18 cellular contexts compared by ENCODE assay signal in genomic region chr1:66367369-66367768, GRCh38.
DNase-seq lines count a peak whose midpoint lies in the region; ATAC-seq, FAIRE-seq and TF ChIP-seq lines count a peak whose summit lies in the region.
"Had no signal": no experiment of that assay in that cellular context is flagged by ENCODE, and none has a peak within 500 bp of the region (broad histone marks: within the 10 kb centered on the region; RNA-seq: fewer than 3 reads in every experiment).

No MANE protein-coding gene starts in this region.

- peaks cover 11 to 14% (median 13%) of the 10 kb centered on the region in 4 donors for H3K4me1 ChIP-seq in esophagus muscularis mucosa
- peaks cover 21% of the 10 kb centered on the region for H3K4me1 ChIP-seq in testis
- peaks cover 38% of the 10 kb centered on the region for H3K4me1 ChIP-seq in osteoblast (ENCODE audit: insufficient read depth, low read length)

- H4K20me1 ChIP-seq in osteoblast (ENCODE audit: insufficient read depth, low read length) = no peaks in the 10 kb centered on the region

- no peak for ATAC-seq in activated CD8-positive, alpha-beta memory T cell treated with anti-CD3 and anti-CD28 coated beads, Interleukin-2, amount 10 ng/mL, durations not matched to agents 7 days and 5 days
- ATAC-seq in activated CD8-positive, alpha-beta T cell treated with anti-CD3 and anti-CD28 coated beads, Interleukin-2, amount 10 ng/mL, durations not matched to agents 7 days and 5 days = no peak
- no peak for ATAC-seq in naive thymus-derived CD8-positive, alpha-beta T cell
- ATAC-seq: left lobe of liver, mucosa of descending colon, Right ventricle myocardium inferior, sciatic nerve had no signal

- POLR2A ChIA-PET in activated CD8-positive, alpha-beta T cell treated with anti-CD3 and anti-CD28 coated beads, Interleukin-2, amount 10 ng/mL, durations not matched to agents 7 days and 5 days (lab: Charles Lee) = interaction anchor here (1.0 to 1.7 kb wide), 3 partner anchors 31 to 69 kb away, joined by 3 read pairs; no protein-coding TSS in a partner anchor
- POLR2A ChIA-PET in naive thymus-derived CD8-positive, alpha-beta T cell (lab: Charles Lee) = no interaction called here

- H3K27ac Mint-ChIP-seq in activated CD8-positive, alpha-beta memory T cell treated with anti-CD3 and anti-CD28 coated beads, Interleukin-2, amount 10 ng/mL, durations not matched to agents 7 days and 5 days = peak overlapping the region; percentile 66
- H3K27ac Mint-ChIP-seq in activated CD8-positive, alpha-beta T cell treated with anti-CD3 and anti-CD28 coated beads, Interleukin-2, amount 10 ng/mL, durations not matched to agents 7 days and 5 days = peak overlapping the region; percentile 51
- peak overlapping the region; percentile 3 to 81 (median 50) for H3K27ac Mint-ChIP-seq in naive thymus-derived CD8-positive, alpha-beta T cell

- no peak overlapping the region for H3K4me2 ChIP-seq in osteoblast (ENCODE audit: insufficient read depth, low read length)

- TF ChIP-seq CTCF in esophagus muscularis mucosa (IDR thresholded peaks at IDR 0.05) (no peak), testis (IDR thresholded peaks at IDR 0.05) (no peak), osteoblast (IDR thresholded peaks at IDR 0.05; ENCODE audit: extremely low read depth, low read depth, low read length) (no peak)

- no peak for TF ChIP-seq POLR2A in esophagus muscularis mucosa (IDR thresholded peaks at IDR 0.05; ENCODE audit: low read depth)
- TF ChIP-seq POLR2A in testis (IDR thresholded peaks at IDR 0.05) = no peak

- no peak overlapping the region for H2AFZ ChIP-seq in osteoblast (ENCODE audit: low read length)

- intact Hi-C loops in esophagus muscularis mucosa (cut with DNase I) (no loop called here), testis (cut with DNase I; ENCODE audit: low total_unique reads) (no loop called here)

- H3K27me3 ChIP-seq in esophagus muscularis mucosa (no peaks in the 10 kb centered on the region), testis (no peaks in the 10 kb centered on the region), osteoblast (ENCODE audit: insufficient read depth, low read length) (no peaks in the 10 kb centered on the region)

- no peak for DNase-seq in activated CD8-positive, alpha-beta memory T cell treated with anti-CD3 and anti-CD28 coated beads, Interleukin-2, amount 10 ng/mL, durations not matched to agents 7 days and 5 days
- DNase-seq in activated CD8-positive, alpha-beta memory T cell treated with anti-CD3 and anti-CD28 coated beads, Interleukin-2, amount 50 U/mL, for 4 hours = no peak
- no peak for DNase-seq in GM19239 (ENCODE audit: insufficient read length, low spot score)
- no peak for DNase-seq in activated CD8-positive, alpha-beta T cell treated with anti-CD3 and anti-CD28 coated beads, Interleukin-2, amount 10 ng/mL, durations not matched to agents 7 days and 5 days
- no peak for DNase-seq in naive thymus-derived CD8-positive, alpha-beta T cell
- DNase-seq in esophagus muscularis mucosa (ENCODE audit: extremely low spot score) = no peak
- no peak for DNase-seq in testis
- DNase-seq in osteoblast (ENCODE audit: insufficient read length, low spot score, missing footprints) = no peak
- DNase-seq: activated CD4-positive, alpha-beta T cell treated with anti-CD3 and anti-CD28 coated beads for 1 hour; EL; foreskin melanocyte; mucosa of descending colon; NCI-H187 treated with DMSO at 0.1 percent for 48 hours; NCI-H446 had no signal

- peaks cover 84% of the 10 kb centered on the region for H3K36me3 Mint-ChIP-seq in activated CD8-positive, alpha-beta memory T cell treated with anti-CD3 and anti-CD28 coated beads, Interleukin-2, amount 10 ng/mL, durations not matched to agents 7 days and 5 days
- peaks cover 88% of the 10 kb centered on the region for H3K36me3 Mint-ChIP-seq in activated CD8-positive, alpha-beta T cell treated with anti-CD3 and anti-CD28 coated beads, Interleukin-2, amount 10 ng/mL, durations not matched to agents 7 days and 5 days (ENCODE audit: low read depth)
- peaks cover 37 to 95% (median 77%) of the 10 kb centered on the region in 3 donors for H3K36me3 Mint-ChIP-seq in naive thymus-derived CD8-positive, alpha-beta T cell

- CTCF ChIA-PET in activated CD8-positive, alpha-beta memory T cell treated with anti-CD3 and anti-CD28 coated beads, Interleukin-2, amount 10 ng/mL, durations not matched to agents 7 days and 5 days (lab: Charles Lee) = interaction anchor here (0.8 to 1.8 kb wide), 9 partner anchors 10 to 124 kb away, joined by 3 to 7 read pairs (median 4); no protein-coding TSS in a partner anchor
- CTCF ChIA-PET in activated CD8-positive, alpha-beta T cell treated with anti-CD3 and anti-CD28 coated beads, Interleukin-2, amount 10 ng/mL, durations not matched to agents 7 days and 5 days (lab: Charles Lee) = interaction anchor here (0.6 to 10.8 kb wide), 13 partner anchors 8 to 847 kb away, joined by 3 to 124 read pairs (median 4); no protein-coding TSS in a partner anchor

- no peaks in the 10 kb centered on the region for H3K9me3 Mint-ChIP-seq in activated CD8-positive, alpha-beta memory T cell treated with anti-CD3 and anti-CD28 coated beads, Interleukin-2, amount 10 ng/mL, durations not matched to agents 7 days and 5 days (ENCODE audit: low read depth)
- H3K9me3 Mint-ChIP-seq in activated CD8-positive, alpha-beta T cell treated with anti-CD3 and anti-CD28 coated beads, Interleukin-2, amount 10 ng/mL, durations not matched to agents 7 days and 5 days (ENCODE audit: insufficient read depth) = no peaks in the 10 kb centered on the region
- no peaks in the 10 kb centered on the region for H3K9me3 Mint-ChIP-seq in naive thymus-derived CD8-positive, alpha-beta T cell

- H3K4me3 ChIP-seq in esophagus muscularis mucosa (no peak overlapping the region), testis (no peak overlapping the region), osteoblast (ENCODE audit: insufficient read depth, low read length) (no peak overlapping the region)
- H3K4me3 ChIP-seq: coronary artery, mucosa of descending colon had no signal

- no peak for TF ChIP-seq EP300 in esophagus muscularis mucosa (IDR thresholded peaks at IDR 0.05)

- H3K27me3 Mint-ChIP-seq in activated CD8-positive, alpha-beta memory T cell treated with anti-CD3 and anti-CD28 coated beads, Interleukin-2, amount 10 ng/mL, durations not matched to agents 7 days and 5 days = no peaks in the 10 kb centered on the region
- no peaks in the 10 kb centered on the region for H3K27me3 Mint-ChIP-seq in activated CD8-positive, alpha-beta T cell treated with anti-CD3 and anti-CD28 coated beads, Interleukin-2, amount 10 ng/mL, durations not matched to agents 7 days and 5 days (ENCODE audit: low read depth)
- H3K27me3 Mint-ChIP-seq in naive thymus-derived CD8-positive, alpha-beta T cell = no peaks in the 10 kb centered on the region

- FAIRE-seq in GM19239 (lab: Jason Lieb, UNC) = peak; percentile 68

- no peak overlapping the region for H3K4me3 Mint-ChIP-seq in activated CD8-positive, alpha-beta memory T cell treated with anti-CD3 and anti-CD28 coated beads, Interleukin-2, amount 10 ng/mL, durations not matched to agents 7 days and 5 days
- no peak overlapping the region for H3K4me3 Mint-ChIP-seq in activated CD8-positive, alpha-beta T cell treated with anti-CD3 and anti-CD28 coated beads, Interleukin-2, amount 10 ng/mL, durations not matched to agents 7 days and 5 days
- H3K4me3 Mint-ChIP-seq in naive thymus-derived CD8-positive, alpha-beta T cell = no peak overlapping the region

- H3K79me2 ChIP-seq in osteoblast (ENCODE audit: insufficient read depth, low read length) = no peaks in the 10 kb centered on the region

- H3K9me3 ChIP-seq in esophagus muscularis mucosa (no peaks in the 10 kb centered on the region), testis (no peaks in the 10 kb centered on the region), osteoblast (ENCODE audit: low read depth, low read length) (no peaks in the 10 kb centered on the region)
- H3K9me3 ChIP-seq: mucosa of descending colon had no signal

- peaks cover 77% of the 10 kb centered on the region for H3K4me1 Mint-ChIP-seq in activated CD8-positive, alpha-beta memory T cell treated with anti-CD3 and anti-CD28 coated beads, Interleukin-2, amount 10 ng/mL, durations not matched to agents 7 days and 5 days
- H3K4me1 Mint-ChIP-seq in activated CD8-positive, alpha-beta T cell treated with anti-CD3 and anti-CD28 coated beads, Interleukin-2, amount 10 ng/mL, durations not matched to agents 7 days and 5 days (ENCODE audit: low read depth) = peaks cover 65% of the 10 kb centered on the region
- H3K4me1 Mint-ChIP-seq in naive thymus-derived CD8-positive, alpha-beta T cell = peaks cover 30 to 75% (median 45%) of the 10 kb centered on the region in 4 donors

- peak overlapping the region in 1 of 4 donors; percentile 1 for H3K27ac ChIP-seq in esophagus muscularis mucosa (replicated peaks in 1 of 4)
- peak overlapping the region in 1 of 2 donors; percentile 37 for H3K27ac ChIP-seq in testis
- H3K27ac ChIP-seq in osteoblast (ENCODE audit: low read depth, low read length) = no peak overlapping the region
- H3K27ac ChIP-seq: coronary artery had no signal

- peaks cover 0 to 72% (median 34%) of the 10 kb centered on the region in 4 donors for H3K36me3 ChIP-seq in esophagus muscularis mucosa
- no peaks in the 10 kb centered on the region for H3K36me3 ChIP-seq in testis (ENCODE audit: low read depth, missing control alignments)
- H3K36me3 ChIP-seq in osteoblast (ENCODE audit: insufficient read depth, low read length) = peaks cover 45% of the 10 kb centered on the region
